Comparison of ENCODE assay signal across 18 cellular contexts in the genomic region with DNA sequence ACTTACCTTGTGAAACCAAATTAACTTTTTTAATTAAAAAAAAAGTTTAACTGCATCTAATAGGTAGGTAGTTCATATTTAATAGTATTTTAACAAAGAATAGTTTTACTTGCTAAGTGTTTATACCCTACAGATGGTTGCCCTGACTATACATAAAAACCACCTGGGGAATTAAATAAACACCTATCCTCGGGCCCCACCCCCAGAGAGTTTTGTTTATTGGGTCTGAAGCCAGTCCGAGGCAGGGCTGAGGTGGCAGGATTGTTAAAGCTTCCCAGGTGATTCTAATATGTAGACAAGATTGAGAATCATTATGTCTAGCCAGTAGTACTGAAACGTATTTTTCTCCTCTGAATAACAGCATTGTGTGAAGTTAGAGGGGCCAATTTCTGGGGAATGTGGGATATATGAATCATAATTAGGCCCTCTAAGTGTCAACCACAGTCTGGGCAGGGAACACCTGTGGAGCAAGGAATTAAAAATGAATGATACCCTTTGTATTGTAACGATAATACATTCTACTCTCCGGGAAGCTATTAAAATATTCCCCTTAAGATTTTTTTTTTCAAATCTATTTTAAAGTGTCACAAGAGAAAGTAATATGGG. TPM values are rescaled to one million over a fixed set of nuclear protein-coding genes. Genes with fewer than 3 reads are reported as not detected.
DNase-seq lines count a peak whose midpoint lies in the region; ATAC-seq and TF ChIP-seq lines count a peak whose summit lies in the region.
"Had no signal": no experiment of that assay in that cellular context is flagged by ENCODE, and none has a peak within 500 bp of the region (broad histone marks: within the 10 kb centered on the region; RNA-seq: fewer than 3 reads in every experiment).

No MANE protein-coding gene starts in this region.

- H3K4me1 Mint-ChIP-seq in nephron progenitor cell (peaks cover 77% of the 10 kb centered on the region), endothelial cell (ENCODE audit: unreplicated experiment) (peaks cover 10% of the 10 kb centered on the region)
- peaks cover 19% of the 10 kb centered on the region for H3K4me1 Mint-ChIP-seq in activated CD4-positive, alpha-beta memory T cell treated with anti-CD3 and anti-CD28 coated beads for 36 hours (ENCODE audit: low read depth)

- DNase-seq in NCI-H1417 (lab: John Stamatoyannopoulos, UW) (peak in 2 of 3 experiments; percentile 32 to 80), NCI-H1417 treated with DMSO at 0.1 percent for 48 hours (lab: John Stamatoyannopoulos, UW) (no peak), NCI-H1105 (lab: John Stamatoyannopoulos, UW) (peak; percentile 22), SW480 (ENCODE audit: low spot score) (peak; percentile 87), nephron progenitor cell (no peak), endothelial cell (ENCODE audit: low spot score) (no peak)
- no peak for DNase-seq in activated CD4-positive, alpha-beta memory T cell treated with anti-CD3 and anti-CD28 coated beads for 36 hours
- DNase-seq: activated CD4-positive, alpha-beta memory T cell treated with anti-CD3 and anti-CD28 coated beads, Interleukin-2, amount 10 ng/mL, durations not matched to agents 7 days and 5 days; activated gamma-delta T cell; activated T-cell treated with anti-CD3 and anti-CD28 coated beads for 4 hours; BE2C; islet precursor cell; NCI-H187 treated with DMSO at 0.1 percent for 48 hours; NCI-H524 treated with DMSO at 0.1 percent for 48 hours; pancreas; right cardiac atrium; stimulated activated CD4-positive, alpha-beta T cell treated with anti-CD3 and anti-CD28 coated beads, Interleukin-15, amount 100 ng/mL, for 24 hours had no signal

- H3K36me3 Mint-ChIP-seq in nephron progenitor cell (ENCODE audit: low read depth) (peaks cover 8% of the 10 kb centered on the region), endothelial cell (ENCODE audit: low read depth, unreplicated experiment) (peaks cover 8% of the 10 kb centered on the region)
- H3K36me3 Mint-ChIP-seq in activated CD4-positive, alpha-beta memory T cell treated with anti-CD3 and anti-CD28 coated beads for 36 hours: no peaks in the 10 kb centered on the region

- no peak for TF ChIP-seq CTCF in nephron progenitor cell (IDR thresholded peaks at IDR 0.05)
- TF ChIP-seq CTCF in endothelial cell (IDR thresholded peaks at IDR 0.05; ENCODE audit: unreplicated experiment): no peak

- H3K9me3 Mint-ChIP-seq in nephron progenitor cell (peaks cover 10% of the 10 kb centered on the region), endothelial cell (ENCODE audit: unreplicated experiment) (no peaks in the 10 kb centered on the region)
- H3K9me3 Mint-ChIP-seq in activated CD4-positive, alpha-beta memory T cell treated with anti-CD3 and anti-CD28 coated beads for 36 hours: no peaks in the 10 kb centered on the region
- H3K9me3 Mint-ChIP-seq: activated CD4-positive, alpha-beta memory T cell treated with anti-CD3 and anti-CD28 coated beads, Interleukin-2, amount 10 ng/mL, durations not matched to agents 7 days and 5 days had no signal

- intact Hi-C loops in activated CD4-positive, alpha-beta memory T cell treated with anti-CD3 and anti-CD28 coated beads for 36 hours (cut with micrococcal nuclease): no loop called here

- CTCF ChIA-PET in activated CD4-positive, alpha-beta memory T cell treated with anti-CD3 and anti-CD28 coated beads for 36 hours (lab: Charles Lee): no interaction called here

- peak overlapping the region; percentile 5 for H3K27ac Mint-ChIP-seq in nephron progenitor cell
- no peak overlapping the region for H3K27ac Mint-ChIP-seq in endothelial cell (ENCODE audit: unreplicated experiment)
- H3K27ac Mint-ChIP-seq in activated CD4-positive, alpha-beta memory T cell treated with anti-CD3 and anti-CD28 coated beads for 36 hours: no peak overlapping the region
- H3K27ac Mint-ChIP-seq: activated CD4-positive, alpha-beta memory T cell treated with anti-CD3 and anti-CD28 coated beads, Interleukin-2, amount 10 ng/mL, durations not matched to agents 7 days and 5 days had no signal

- H3K27me3 Mint-ChIP-seq in nephron progenitor cell (ENCODE audit: low read depth, poor library complexity): peaks cover 7% of the 10 kb centered on the region
- peaks cover 12% of the 10 kb centered on the region for H3K27me3 Mint-ChIP-seq in endothelial cell (ENCODE audit: unreplicated experiment)
- peaks cover 7% of the 10 kb centered on the region for H3K27me3 Mint-ChIP-seq in activated CD4-positive, alpha-beta memory T cell treated with anti-CD3 and anti-CD28 coated beads for 36 hours

- H3K4me3 Mint-ChIP-seq in nephron progenitor cell (no peak overlapping the region), endothelial cell (ENCODE audit: unreplicated experiment) (no peak overlapping the region)
- no peak overlapping the region for H3K4me3 Mint-ChIP-seq in activated CD4-positive, alpha-beta memory T cell treated with anti-CD3 and anti-CD28 coated beads for 36 hours
- H3K4me3 Mint-ChIP-seq: activated CD4-positive, alpha-beta memory T cell treated with anti-CD3 and anti-CD28 coated beads, Interleukin-2, amount 10 ng/mL, durations not matched to agents 7 days and 5 days had no signal

- ATAC-seq in HG03342 (IDR thresholded peaks at IDR 0.05; ENCODE audit: unreplicated experiment): no peak
- ATAC-seq: pancreas, right cardiac atrium had no signal

- POLR2A ChIA-PET in activated CD4-positive, alpha-beta memory T cell treated with anti-CD3 and anti-CD28 coated beads for 36 hours (lab: Charles Lee): no interaction called here

RNA-seq across cellular contexts. Expression of gene PAM, which starts 5.6 kb away (rescaled TPM):
- total RNA-seq in endothelial cell (ENCODE audit: unreplicated experiment): 255 TPM
- total RNA-seq in activated CD4-positive, alpha-beta memory T cell treated with anti-CD3 and anti-CD28 coated beads for 36 hours: 10 to 100 TPM; 41.6 to 43.7 TPM

Comparison
In these comparisons a context has a peak if more than half of its experiments do, and no peak if none do; other contexts are left out.
1. DNase-seq: peak in NCI-H1417 (2 of 3), NCI-H1105 (single experiment) and SW480 (single experiment); none in NCI-H1417 treated with DMSO at 0.1 percent for 48 hours (single experiment), nephron progenitor cell (single experiment), endothelial cell (single experiment) and activated CD4-positive, alpha-beta memory T cell treated with anti-CD3 and anti-CD28 coated beads for 36 hours (single experiment).